Comparison of ENCODE assay signal across 3 cellular contexts in genomic region chr11:61882267-61882666, GRCh38. TPM values are rescaled to one million over a fixed set of nuclear protein-coding genes. Genes with fewer than 3 reads are reported as not detected.
"Had no signal": no experiment of that assay in that cellular context is flagged by ENCODE, and none has a peak within 500 bp of the region (broad histone marks: within the 10 kb centered on the region; RNA-seq: fewer than 3 reads in every experiment).

No MANE protein-coding gene starts in this region.

RNA-seq across cellular contexts. Expression of gene RAB3IL1, which starts 35.1 kb away (rescaled TPM):
- total RNA-seq: mononuclear cell; natural killer cell treated with Interleukin-12 subunit alpha and Interleukin-12 subunit beta and Interleukin-15 and Interleukin-18, amount 100 ng/mL, for 72 hours; T-helper 17 cell had no signal
